In the genomic region with DNA sequence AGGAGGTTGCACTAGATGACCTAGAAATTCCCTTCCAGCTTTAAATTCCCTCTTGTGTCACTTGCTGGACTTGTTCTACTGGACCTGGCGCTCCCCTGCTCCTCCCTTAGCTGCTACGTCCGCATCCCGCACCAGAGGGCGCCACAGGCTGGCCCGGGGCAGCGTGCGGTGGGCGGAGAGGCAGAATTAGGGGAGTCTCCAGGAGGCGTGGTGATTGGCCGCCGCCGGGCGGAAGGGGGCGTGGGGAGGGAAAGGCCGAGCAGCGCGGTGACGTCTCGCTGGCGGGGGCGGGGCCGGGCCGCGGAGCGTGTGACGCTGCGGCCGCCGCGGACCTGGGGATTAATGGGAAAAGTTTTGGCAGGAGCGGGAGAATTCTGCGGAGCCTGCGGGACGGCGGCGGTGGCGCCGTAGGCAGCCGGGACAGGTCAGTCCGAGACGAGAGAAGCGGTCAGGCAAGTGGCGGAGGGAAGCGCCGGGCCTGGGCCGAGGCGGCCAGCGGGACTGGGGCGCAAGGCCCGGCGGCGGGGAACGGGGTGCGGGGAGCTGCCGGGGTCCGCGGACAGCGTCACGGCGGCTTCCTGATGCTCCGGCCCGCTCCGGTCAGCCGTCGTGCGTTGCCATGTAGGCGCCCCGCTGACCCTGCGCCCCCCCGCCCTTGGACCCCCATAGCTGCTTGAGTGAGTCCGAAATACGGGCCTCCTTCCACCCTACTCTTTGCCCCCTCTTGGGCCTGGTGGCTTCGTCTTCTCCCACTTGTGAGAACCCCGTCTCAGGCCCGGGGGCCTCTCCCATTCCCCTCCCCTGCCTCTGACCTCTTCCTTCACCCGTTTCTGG, we compare ENCODE assay signal across 1 cellular context.
TF ChIP-seq lines count a peak whose summit lies in the region.

Gene PPARD, plus strand, starts transcription at position 301 of the 834 bp plus-strand sequence. CDS start 68,530 bp downstream, outside the sequence.

TF ChIP-seq in HepG2, 621 proteins besides CTCF, POLR2A, EP300 and RAD21 (continued from another document and continues in another):
- TF ChIP-seq, protein P1, sequence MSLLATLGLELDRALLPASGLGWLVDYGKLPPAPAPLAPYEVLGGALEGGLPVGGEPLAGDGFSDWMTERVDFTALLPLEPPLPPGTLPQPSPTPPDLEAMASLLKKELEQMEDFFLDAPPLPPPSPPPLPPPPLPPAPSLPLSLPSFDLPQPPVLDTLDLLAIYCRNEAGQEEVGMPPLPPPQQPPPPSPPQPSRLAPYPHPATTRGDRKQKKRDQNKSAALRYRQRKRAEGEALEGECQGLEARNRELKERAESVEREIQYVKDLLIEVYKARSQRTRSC (CRISPR knock-in tag; IDR thresholded peaks at IDR 0.05; ENCODE audit: low read depth): 0 out of 2 replicates have a peak, but pooled peaks have one; percentile 77
- TF ChIP-seq KDM5A (IDR thresholded peaks at IDR 0.05; ENCODE audit: borderline replicate concordance, low read length): no peak
- peak; percentile 81 for TF ChIP-seq HDAC1 (CRISPR knock-in tag; IDR thresholded peaks at IDR 0.05)
- no peak for TF ChIP-seq NR0B2 (CRISPR knock-in tag; IDR thresholded peaks at IDR 0.05)
- TF ChIP-seq, protein P2, sequence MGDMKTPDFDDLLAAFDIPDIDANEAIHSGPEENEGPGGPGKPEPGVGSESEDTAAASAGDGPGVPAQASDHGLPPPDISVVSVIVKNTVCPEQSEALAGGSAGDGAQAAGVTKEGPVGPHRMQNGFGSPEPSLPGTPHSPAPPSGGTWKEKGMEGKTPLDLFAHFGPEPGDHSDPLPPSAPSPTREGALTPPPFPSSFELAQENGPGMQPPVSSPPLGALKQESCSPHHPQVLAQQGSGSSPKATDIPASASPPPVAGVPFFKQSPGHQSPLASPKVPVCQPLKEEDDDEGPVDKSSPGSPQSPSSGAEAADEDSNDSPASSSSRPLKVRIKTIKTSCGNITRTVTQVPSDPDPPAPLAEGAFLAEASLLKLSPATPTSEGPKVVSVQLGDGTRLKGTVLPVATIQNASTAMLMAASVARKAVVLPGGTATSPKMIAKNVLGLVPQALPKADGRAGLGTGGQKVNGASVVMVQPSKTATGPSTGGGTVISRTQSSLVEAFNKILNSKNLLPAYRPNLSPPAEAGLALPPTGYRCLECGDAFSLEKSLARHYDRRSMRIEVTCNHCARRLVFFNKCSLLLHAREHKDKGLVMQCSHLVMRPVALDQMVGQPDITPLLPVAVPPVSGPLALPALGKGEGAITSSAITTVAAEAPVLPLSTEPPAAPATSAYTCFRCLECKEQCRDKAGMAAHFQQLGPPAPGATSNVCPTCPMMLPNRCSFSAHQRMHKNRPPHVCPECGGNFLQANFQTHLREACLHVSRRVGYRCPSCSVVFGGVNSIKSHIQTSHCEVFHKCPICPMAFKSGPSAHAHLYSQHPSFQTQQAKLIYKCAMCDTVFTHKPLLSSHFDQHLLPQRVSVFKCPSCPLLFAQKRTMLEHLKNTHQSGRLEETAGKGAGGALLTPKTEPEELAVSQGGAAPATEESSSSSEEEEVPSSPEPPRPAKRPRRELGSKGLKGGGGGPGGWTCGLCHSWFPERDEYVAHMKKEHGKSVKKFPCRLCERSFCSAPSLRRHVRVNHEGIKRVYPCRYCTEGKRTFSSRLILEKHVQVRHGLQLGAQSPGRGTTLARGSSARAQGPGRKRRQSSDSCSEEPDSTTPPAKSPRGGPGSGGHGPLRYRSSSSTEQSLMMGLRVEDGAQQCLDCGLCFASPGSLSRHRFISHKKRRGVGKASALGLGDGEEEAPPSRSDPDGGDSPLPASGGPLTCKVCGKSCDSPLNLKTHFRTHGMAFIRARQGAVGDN (CRISPR knock-in tag; IDR thresholded peaks at IDR 0.05): peak; percentile 88
- peak; percentile 67; the same call in 1 of the 2 replicates for TF ChIP-seq SIN3A (IDR thresholded peaks at IDR 0.05; ENCODE audit: borderline replicate concordance, low read depth, low read length)
- TF ChIP-seq GPN1 (CRISPR knock-in tag; IDR thresholded peaks at IDR 0.05; ENCODE audit: borderline replicate concordance): no peak
- TF ChIP-seq ZNF207 (IDR thresholded peaks at IDR 0.05; ENCODE audit: borderline replicate concordance): no peak
- TF ChIP-seq ZNF839 (CRISPR knock-in tag; IDR thresholded peaks at IDR 0.05; ENCODE audit: borderline replicate concordance): no peak
- TF ChIP-seq NR2F1 (CRISPR knock-in tag; IDR thresholded peaks at IDR 0.05): peak in 1 of 2 experiments; percentile 11; a peak in 2 of 4 replicates
- TF ChIP-seq ZNF230 (CRISPR knock-in tag; IDR thresholded peaks at IDR 0.05): no peak
- no peak for TF ChIP-seq CHCHD3 (CRISPR knock-in tag; IDR thresholded peaks at IDR 0.05)
- TF ChIP-seq ZNF644 (CRISPR knock-in tag; IDR thresholded peaks at IDR 0.05; ENCODE audit: low read depth): no peak
- TF ChIP-seq ZBTB49 (CRISPR knock-in tag; IDR thresholded peaks at IDR 0.05; ENCODE audit: borderline replicate concordance): no peak
- no peak; the same call in 1 of the 2 replicates for TF ChIP-seq ZNF543 (CRISPR knock-in tag; IDR thresholded peaks at IDR 0.05)
- TF ChIP-seq ZNF30 (CRISPR knock-in tag; IDR thresholded peaks at IDR 0.05): no peak
- no peak for TF ChIP-seq FOXM1 (CRISPR knock-in tag; IDR thresholded peaks at IDR 0.05)
- TF ChIP-seq NFYB (CRISPR knock-in tag; IDR thresholded peaks at IDR 0.05): peak; percentile 76
- TF ChIP-seq ZNF225 (CRISPR knock-in tag; IDR thresholded peaks at IDR 0.05): no peak; the same call in 1 of the 2 replicates
- TF ChIP-seq NCOA5 (CRISPR knock-in tag; IDR thresholded peaks at IDR 0.05): no peak
- TF ChIP-seq ZNF138 (CRISPR knock-in tag; IDR thresholded peaks at IDR 0.05; ENCODE audit: low read depth): peak; percentile 76; the same call in 1 of the 2 replicates
- TF ChIP-seq DR1 (CRISPR knock-in tag; IDR thresholded peaks at IDR 0.05): peak; percentile 30; the same call in 1 of the 2 replicates
- TF ChIP-seq, protein P3, sequence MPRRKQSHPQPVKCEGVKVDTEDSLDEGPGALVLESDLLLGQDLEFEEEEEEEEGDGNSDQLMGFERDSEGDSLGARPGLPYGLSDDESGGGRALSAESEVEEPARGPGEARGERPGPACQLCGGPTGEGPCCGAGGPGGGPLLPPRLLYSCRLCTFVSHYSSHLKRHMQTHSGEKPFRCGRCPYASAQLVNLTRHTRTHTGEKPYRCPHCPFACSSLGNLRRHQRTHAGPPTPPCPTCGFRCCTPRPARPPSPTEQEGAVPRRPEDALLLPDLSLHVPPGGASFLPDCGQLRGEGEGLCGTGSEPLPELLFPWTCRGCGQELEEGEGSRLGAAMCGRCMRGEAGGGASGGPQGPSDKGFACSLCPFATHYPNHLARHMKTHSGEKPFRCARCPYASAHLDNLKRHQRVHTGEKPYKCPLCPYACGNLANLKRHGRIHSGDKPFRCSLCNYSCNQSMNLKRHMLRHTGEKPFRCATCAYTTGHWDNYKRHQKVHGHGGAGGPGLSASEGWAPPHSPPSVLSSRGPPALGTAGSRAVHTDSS (CRISPR knock-in tag; conservative IDR thresholded peaks at IDR 0.05): no peak
- peak; percentile 36; the same call in 1 of the 2 replicates for TF ChIP-seq MLX (CRISPR knock-in tag; IDR thresholded peaks at IDR 0.05)
- no peak; the same call in 1 of the 2 replicates for TF ChIP-seq KLF15 (CRISPR knock-in tag; IDR thresholded peaks at IDR 0.05; ENCODE audit: borderline replicate concordance)
- no peak for TF ChIP-seq MLLT10 (CRISPR knock-in tag; IDR thresholded peaks at IDR 0.05)
- no peak for TF ChIP-seq ZNF672 (CRISPR knock-in tag; IDR thresholded peaks at IDR 0.05)
- no peak for TF ChIP-seq HCFC1 (IDR thresholded peaks at IDR 0.05; ENCODE audit: low read depth, low read length)
- peak; percentile 95 for TF ChIP-seq SALL1 (CRISPR knock-in tag; IDR thresholded peaks at IDR 0.05)
- no peak for TF ChIP-seq JUN (CRISPR knock-in tag; IDR thresholded peaks at IDR 0.05)
- TF ChIP-seq ZFP36 (IDR thresholded peaks at IDR 0.05; ENCODE audit: borderline replicate concordance, low read depth, low read length, partially characterized antibody): peak; percentile 47
- TF ChIP-seq, protein P4, sequence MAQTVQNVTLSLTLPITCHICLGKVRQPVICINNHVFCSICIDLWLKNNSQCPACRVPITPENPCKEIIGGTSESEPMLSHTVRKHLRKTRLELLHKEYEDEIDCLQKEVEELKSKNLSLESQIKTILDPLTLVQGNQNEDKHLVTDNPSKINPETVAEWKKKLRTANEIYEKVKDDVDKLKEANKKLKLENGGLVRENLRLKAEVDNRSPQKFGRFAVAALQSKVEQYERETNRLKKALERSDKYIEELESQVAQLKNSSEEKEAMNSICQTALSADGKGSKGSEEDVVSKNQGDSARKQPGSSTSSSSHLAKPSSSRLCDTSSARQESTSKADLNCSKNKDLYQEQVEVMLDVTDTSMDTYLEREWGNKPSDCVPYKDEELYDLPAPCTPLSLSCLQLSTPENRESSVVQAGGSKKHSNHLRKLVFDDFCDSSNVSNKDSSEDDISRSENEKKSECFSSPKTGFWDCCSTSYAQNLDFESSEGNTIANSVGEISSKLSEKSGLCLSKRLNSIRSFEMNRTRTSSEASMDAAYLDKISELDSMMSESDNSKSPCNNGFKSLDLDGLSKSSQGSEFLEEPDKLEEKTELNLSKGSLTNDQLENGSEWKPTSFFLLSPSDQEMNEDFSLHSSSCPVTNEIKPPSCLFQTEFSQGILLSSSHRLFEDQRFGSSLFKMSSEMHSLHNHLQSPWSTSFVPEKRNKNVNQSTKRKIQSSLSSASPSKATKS (CRISPR knock-in tag; IDR thresholded peaks at IDR 0.05): no peak
- TF ChIP-seq ZNF577 (CRISPR knock-in tag; IDR thresholded peaks at IDR 0.05; ENCODE audit: borderline replicate concordance, low read depth): no peak
- peak; percentile 91 for TF ChIP-seq MIXL1 (CRISPR knock-in tag; IDR thresholded peaks at IDR 0.05)
- TF ChIP-seq MAFG (CRISPR knock-in tag; IDR thresholded peaks at IDR 0.05): no peak
- no peak for TF ChIP-seq HMG20B (CRISPR knock-in tag; conservative IDR thresholded peaks at IDR 0.05)
- TF ChIP-seq SOX5 (CRISPR knock-in tag; IDR thresholded peaks at IDR 0.05; ENCODE audit: borderline replicate concordance): peak; percentile 71; the same call in 1 of the 2 replicates
- no peak for TF ChIP-seq ZNF33A (CRISPR knock-in tag; IDR thresholded peaks at IDR 0.05; ENCODE audit: borderline replicate concordance)
- no peak for TF ChIP-seq ZNF33B (CRISPR knock-in tag; IDR thresholded peaks at IDR 0.05)
- peak; percentile 61; the same call in 1 of the 2 replicates for TF ChIP-seq TOPORS (CRISPR knock-in tag; IDR thresholded peaks at IDR 0.05)
- TF ChIP-seq RBFOX2 (IDR thresholded peaks at IDR 0.05; ENCODE audit: low read depth, low read length): peak; percentile 81
- TF ChIP-seq FOXO4 (CRISPR knock-in tag; conservative IDR thresholded peaks at IDR 0.05): no peak
- peak; percentile 74 for TF ChIP-seq POLR2AphosphoS5 (IDR thresholded peaks at IDR 0.05; ENCODE audit: low read depth, low read length)
- TF ChIP-seq, protein P5, sequence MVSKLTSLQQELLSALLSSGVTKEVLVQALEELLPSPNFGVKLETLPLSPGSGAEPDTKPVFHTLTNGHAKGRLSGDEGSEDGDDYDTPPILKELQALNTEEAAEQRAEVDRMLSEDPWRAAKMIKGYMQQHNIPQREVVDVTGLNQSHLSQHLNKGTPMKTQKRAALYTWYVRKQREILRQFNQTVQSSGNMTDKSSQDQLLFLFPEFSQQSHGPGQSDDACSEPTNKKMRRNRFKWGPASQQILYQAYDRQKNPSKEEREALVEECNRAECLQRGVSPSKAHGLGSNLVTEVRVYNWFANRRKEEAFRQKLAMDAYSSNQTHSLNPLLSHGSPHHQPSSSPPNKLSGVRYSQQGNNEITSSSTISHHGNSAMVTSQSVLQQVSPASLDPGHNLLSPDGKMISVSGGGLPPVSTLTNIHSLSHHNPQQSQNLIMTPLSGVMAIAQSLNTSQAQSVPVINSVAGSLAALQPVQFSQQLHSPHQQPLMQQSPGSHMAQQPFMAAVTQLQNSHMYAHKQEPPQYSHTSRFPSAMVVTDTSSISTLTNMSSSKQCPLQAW (CRISPR knock-in tag; IDR thresholded peaks at IDR 0.05): peak; percentile 99
- TF ChIP-seq KMT2A (CRISPR knock-in tag; IDR thresholded peaks at IDR 0.05): peak; percentile 81
- peak; percentile 87; the same call in 1 of the 2 replicates for TF ChIP-seq ZNF607 (CRISPR knock-in tag; IDR thresholded peaks at IDR 0.05; ENCODE audit: borderline replicate concordance)
